Comparison of ENCODE assay signal across 2 cellular contexts in genomic region chr20:2756056-2756611, GRCh38.
TF ChIP-seq lines count a peak whose summit lies in the region.

No MANE protein-coding gene starts in this region.

TF ChIP-seq in HCT116, 20 proteins besides CTCF, POLR2A, EP300 and RAD21:
- no peak for TF ChIP-seq MAX (IDR thresholded peaks at IDR 0.05)
- no peak for TF ChIP-seq ELF1 (IDR thresholded peaks at IDR 0.05; ENCODE audit: borderline replicate concordance, low read depth)
- TF ChIP-seq JUND (IDR thresholded peaks at IDR 0.05): no peak

TF ChIP-seq in GM12878, 131 proteins besides CTCF, POLR2A, EP300 and RAD21:
- TF ChIP-seq HDGF (IDR thresholded peaks at IDR 0.05) (no peak), KAT2A (conservative IDR thresholded peaks at IDR 0.05; ENCODE audit: control insufficient read depth, low read depth, low read length) (no peak), BRCA1 (IDR thresholded peaks at IDR 0.05; ENCODE audit: low read depth, low read length) (no peak), RAD51 (IDR thresholded peaks at IDR 0.05) (no peak), ZNF622 (IDR thresholded peaks at IDR 0.05) (no peak), FOS (IDR thresholded peaks at IDR 0.05; ENCODE audit: borderline replicate concordance, extremely low read depth, insufficient read length) (no peak), EED (IDR thresholded peaks at IDR 0.05; ENCODE audit: low read depth) (no peak), IRF3 (IDR thresholded peaks at IDR 0.05) (no peak), LARP7 (IDR thresholded peaks at IDR 0.05) (no peak), IKZF2 (IDR thresholded peaks at IDR 0.05) (no peak), HSF1 (IDR thresholded peaks at IDR 0.05; ENCODE audit: low read depth, low read length) (no peak)
TF ChIP-seq in GM12878: peak in this region for 0.
